Comparison of ENCODE assay signal across 6 cellular contexts in the genomic region with DNA sequence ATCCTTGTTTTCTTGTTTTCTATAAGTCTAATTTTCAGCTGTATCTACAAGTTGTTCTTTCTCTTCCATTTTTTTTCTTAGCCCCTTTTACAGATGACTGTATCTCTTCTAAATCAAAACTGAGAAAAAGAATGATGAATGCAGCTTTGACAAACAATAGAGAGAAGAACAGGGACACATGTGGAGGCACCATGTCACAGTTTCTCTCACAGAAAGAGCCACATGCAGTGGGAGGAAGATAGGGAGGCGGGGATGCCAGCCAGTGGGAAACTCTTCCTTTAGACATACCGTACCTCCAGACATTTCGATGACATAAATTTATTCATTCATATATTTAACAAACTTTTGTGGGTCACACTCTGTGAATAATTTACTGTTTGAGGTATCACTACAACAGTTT.
"Had no signal": no experiment of that assay in that cellular context is flagged by ENCODE, and none has a peak within 500 bp of the region (broad histone marks: within the 10 kb centered on the region; RNA-seq: fewer than 3 reads in every experiment).

No MANE protein-coding gene starts in this region.

- DNase-seq: KBM-7 had no signal

- H3K4me3 ChIP-seq: K562 had no signal

- H3K27ac ChIP-seq: HL-60 had no signal

- H3K36me3 Mint-ChIP-seq: IgD-negative memory B cell had no signal

- H3K27me3 Mint-ChIP-seq: IgD-negative memory B cell had no signal

- H3K4me3 Mint-ChIP-seq: IgD-negative memory B cell had no signal

- H3K9me3 Mint-ChIP-seq: IgD-negative memory B cell had no signal

- ATAC-seq: HepG2 had no signal

- FAIRE-seq: HepG2, HTR-8/SVneo, K562 had no signal

- H3K27ac Mint-ChIP-seq: IgD-negative memory B cell had no signal
